ENCODE assay signal across 10 cellular contexts in genomic region chr17:40097087-40097486, GRCh38. TPM values are rescaled to one million over a fixed set of nuclear protein-coding genes. Genes with fewer than 3 reads are reported as not detected.
A peak's percentile ranks its signal among the peaks of the same experiment; 100 is the strongest.
DNase-seq lines count a peak whose midpoint lies in the region; ATAC-seq and TF ChIP-seq lines count a peak whose summit lies in the region.
"Had no signal": no experiment of that assay in that cellular context is flagged by ENCODE, and none has a peak within 500 bp of the region (broad histone marks: within the 10 kb centered on the region; RNA-seq: fewer than 3 reads in every experiment).

No MANE protein-coding gene starts in this region.

- H3K9me3 ChIP-seq in heart left ventricle (no peaks in the 10 kb centered on the region), upper lobe of right lung (no peaks in the 10 kb centered on the region), Caco-2 (no peaks in the 10 kb centered on the region)
- H3K9me3 ChIP-seq in naive thymus-derived CD4-positive, alpha-beta T cell (ENCODE audit: control insufficient read depth in 2 of 3, low read length in 3 of 3), result no peaks in the 10 kb centered on the region
- H3K9me3 ChIP-seq: SJCRH30 had no signal

- H3K36me3 Mint-ChIP-seq in central memory CD8-positive, alpha-beta T cell (ENCODE audit: insufficient read depth), result peaks cover 36% of the 10 kb centered on the region
- peaks cover 14 to 42% (median 26%) of the 10 kb centered on the region in 5 donors for H3K36me3 Mint-ChIP-seq in naive thymus-derived CD4-positive, alpha-beta T cell
- peaks cover 50% of the 10 kb centered on the region for H3K36me3 Mint-ChIP-seq in Caco-2 (ENCODE audit: insufficient read depth, unreplicated experiment)

- TF ChIP-seq CTCF in heart left ventricle (IDR thresholded peaks at IDR 0.05), result no peak
- no peak for TF ChIP-seq CTCF in upper lobe of right lung (IDR thresholded peaks at IDR 0.05)
- no peak for TF ChIP-seq CTCF in Caco-2 (IDR thresholded peaks at IDR 0.05; ENCODE audit: insufficient read depth in 1 of 2, low read depth in 1 of 2, low read length in 1 of 2, severe bottlenecking in 1 of 2, unreplicated experiment in 1 of 2)

- H3K36me3 ChIP-seq in heart left ventricle (peaks cover 0 to 64% (median 55%) of the 10 kb centered on the region in 9 donors), upper lobe of right lung (peaks cover 51% of the 10 kb centered on the region), Caco-2 (ENCODE audit: control insufficient read depth, insufficient read depth, low read length) (peaks cover 3% of the 10 kb centered on the region; the same call in 1 of the 2 replicates)
- H3K36me3 ChIP-seq in naive thymus-derived CD4-positive, alpha-beta T cell (ENCODE audit: control insufficient read depth in 2 of 3, insufficient read depth in 3 of 3, low read length in 3 of 3), result peaks cover 0 to 42% (median 12%) of the 10 kb centered on the region in 3 experiments
- H3K36me3 ChIP-seq: SJCRH30 had no signal

- H3K4me1 Mint-ChIP-seq in central memory CD8-positive, alpha-beta T cell, result peaks cover 76% of the 10 kb centered on the region
- H3K4me1 Mint-ChIP-seq in naive thymus-derived CD4-positive, alpha-beta T cell, result peaks cover 58 to 91% (median 79%) of the 10 kb centered on the region in 7 donors
- peaks cover 23% of the 10 kb centered on the region for H3K4me1 Mint-ChIP-seq in Caco-2 (ENCODE audit: low read depth, unreplicated experiment)

- WGBS in heart left ventricle, 4 donors, result 49 to 69% (median 58%) methylated on average over 10 of the region's 10 CpGs

- no peaks in the 10 kb centered on the region for H3K9me3 Mint-ChIP-seq in central memory CD8-positive, alpha-beta T cell
- peaks cover 0 to 8% (median 0%) of the 10 kb centered on the region in 11 donors for H3K9me3 Mint-ChIP-seq in naive thymus-derived CD4-positive, alpha-beta T cell
- no peaks in the 10 kb centered on the region for H3K9me3 Mint-ChIP-seq in Caco-2 (ENCODE audit: unreplicated experiment)

- peaks cover 15 to 86% (median 78%) of the 10 kb centered on the region in 12 donors for H3K4me1 ChIP-seq in heart left ventricle
- peaks cover 50 to 56% of the 10 kb centered on the region in 2 donors for H3K4me1 ChIP-seq in naive thymus-derived CD4-positive, alpha-beta T cell (ENCODE audit: control insufficient read depth in 2 of 2, insufficient read depth in 2 of 2, low read length in 2 of 2)
- peaks cover 48% of the 10 kb centered on the region for H3K4me1 ChIP-seq in upper lobe of right lung
- peaks cover 24% of the 10 kb centered on the region for H3K4me1 ChIP-seq in Caco-2

- peak overlapping the region; percentile 91 for H3K27ac Mint-ChIP-seq in central memory CD8-positive, alpha-beta T cell (ENCODE audit: low read depth)
- peak overlapping the region; percentile 85 to 100 (median 95) for H3K27ac Mint-ChIP-seq in naive thymus-derived CD4-positive, alpha-beta T cell
- no peak overlapping the region for H3K27ac Mint-ChIP-seq in Caco-2 (ENCODE audit: unreplicated experiment)

- H3K4me3 Mint-ChIP-seq in central memory CD8-positive, alpha-beta T cell, result peak overlapping the region; percentile 90
- peak overlapping the region; percentile 77 to 99 (median 84) for H3K4me3 Mint-ChIP-seq in naive thymus-derived CD4-positive, alpha-beta T cell
- no peak overlapping the region for H3K4me3 Mint-ChIP-seq in Caco-2 (ENCODE audit: unreplicated experiment)

- peak overlapping the region in 7 of 12 donors; percentile 72 to 100 (median 87) for H3K4me3 ChIP-seq in heart left ventricle
- peak overlapping the region; percentile 58 for H3K4me3 ChIP-seq in naive thymus-derived CD4-positive, alpha-beta T cell (ENCODE audit: low read length)
- H3K4me3 ChIP-seq in upper lobe of right lung, result peak overlapping the region; percentile 86
- H3K4me3 ChIP-seq in Caco-2 (ENCODE audit: low read depth, low read length), result no peak overlapping the region
- H3K4me3 ChIP-seq: SJCRH30 had no signal

- no TSS peak for BruUV-seq in Caco-2 (replicated peaks; lab: Mats Ljungman, UMichigan)

- peak overlapping the region; percentile 92 to 100 (median 97) for H3K27ac ChIP-seq in heart left ventricle
- peak overlapping the region; percentile 94 for H3K27ac ChIP-seq in naive thymus-derived CD4-positive, alpha-beta T cell (ENCODE audit: low read depth, low read length)
- H3K27ac ChIP-seq in upper lobe of right lung, result peak overlapping the region; percentile 95
- H3K27ac ChIP-seq: SJCRH30 had no signal

- no peak for DNase-seq in heart left ventricle
- no peak for DNase-seq in Right ventricle myocardium inferior (ENCODE audit: missing footprints)
- no peak for DNase-seq in central memory CD8-positive, alpha-beta T cell (ENCODE audit: low spot score in 2 of 2)
- no peak for DNase-seq in naive thymus-derived CD4-positive, alpha-beta T cell
- no peak for DNase-seq in upper lobe of right lung
- DNase-seq in AG08396 (ENCODE audit: low spot score), result no peak
- no peak for DNase-seq in Caco-2
- DNase-seq: NCI-H1694, SJCRH30 had no signal

- CTCF ChIA-PET in naive thymus-derived CD4-positive, alpha-beta T cell (lab: Charles Lee), result interaction anchor here (1.7 to 7.2 kb wide), 5 partner anchors 10 to 71 kb away, joined by 5 to 133 read pairs (median 29); no protein-coding TSS in a partner anchor
- CTCF ChIA-PET in Caco-2 (lab: Charles Lee), result no interaction called here

- intact Hi-C loops in heart left ventricle (cut with DNase I), result loop anchor here in 3 of 10 donors (2.0 to 10.0 kb wide), 3 partner anchors 16 to 82 kb away; partner anchors contain the start of genes CSF3 (in 1 of the 3) and THRA (in 1 of the 3)
- intact Hi-C loops in Right ventricle myocardium inferior (cut with DNase I), result no loop called here
- intact Hi-C loops in naive thymus-derived CD4-positive, alpha-beta T cell (cut with micrococcal nuclease), result loop anchor here (2.0 to 5.0 kb wide), 2 partner anchors 22 to 190 kb away; partner anchors contain the start of gene CDC6 (in 1 of the 2)
- intact Hi-C loops in upper lobe of right lung (cut with DNase I), result no loop called here
- intact Hi-C loops in Caco-2 (cut with micrococcal nuclease; ENCODE audit: unreplicated experiment), result no loop called here

- no peaks in the 10 kb centered on the region for H3K27me3 Mint-ChIP-seq in central memory CD8-positive, alpha-beta T cell
- peaks cover 0 to 6% (median 0%) of the 10 kb centered on the region in 5 donors for H3K27me3 Mint-ChIP-seq in naive thymus-derived CD4-positive, alpha-beta T cell
- H3K27me3 Mint-ChIP-seq in Caco-2 (ENCODE audit: insufficient read depth, unreplicated experiment), result no peaks in the 10 kb centered on the region

- no peak for ATAC-seq in heart left ventricle
- no peak for ATAC-seq in Right ventricle myocardium inferior
- ATAC-seq in central memory CD8-positive, alpha-beta T cell (replicated peaks; ENCODE audit: extremely low read depth, poor library complexity, severe bottlenecking), result no peak
- no peak for ATAC-seq in naive thymus-derived CD4-positive, alpha-beta T cell
- no peak for ATAC-seq in upper lobe of right lung
- ATAC-seq in GM18511 (IDR thresholded peaks at IDR 0.05; ENCODE audit: unreplicated experiment), result no peak

- no peak for TF ChIP-seq POLR2A in heart left ventricle (IDR thresholded peaks at IDR 0.05)

- POLR2A ChIA-PET in naive thymus-derived CD4-positive, alpha-beta T cell (lab: Charles Lee), result interaction anchor here (1.1 to 12.4 kb wide), 6 partner anchors 9 to 70 kb away, joined by 4 to 291 read pairs (median 34); partner anchors contain the start of gene THRA
- POLR2A ChIA-PET in Caco-2 (lab: Charles Lee), result no interaction called here

- H3K27me3 ChIP-seq in heart left ventricle (no peaks in the 10 kb centered on the region), upper lobe of right lung (no peaks in the 10 kb centered on the region), Caco-2 (replicated peaks; ENCODE audit: control insufficient read depth, insufficient read depth, low read length) (no peaks in the 10 kb centered on the region)
- H3K27me3 ChIP-seq in naive thymus-derived CD4-positive, alpha-beta T cell (ENCODE audit: control insufficient read depth in 2 of 2, insufficient read depth in 2 of 2, low read length in 2 of 2), result no peaks in the 10 kb centered on the region
- H3K27me3 ChIP-seq: SJCRH30 had no signal

RNA-seq across cellular contexts. Expression of gene NR1D1, which starts 3.3 kb away (rescaled TPM):
- total RNA-seq in heart left ventricle (10 to 100 TPM in 6 of 9 donors, 1 to 10 TPM in 3; 5.8 to 36.1 (median 21.8) TPM), Right ventricle myocardium inferior (24.9 TPM), upper lobe of right lung (24.9 TPM), Caco-2 (2022) (8.9 and 11.3 TPM in 2 replicates)
- 10 to 100 TPM in 1 of 2 donors, 1 to 10 TPM in 1; 6.1 to 20.2 TPM for polyA plus RNA-seq in heart left ventricle
- 10 to 100 TPM in 4 of 5 experiments, 1 to 10 TPM in 1; 3.6 to 34.2 (median 17.3) TPM for total RNA-seq in naive thymus-derived CD4-positive, alpha-beta T cell
- polyA plus RNA-seq in naive thymus-derived CD4-positive, alpha-beta T cell, result 10 to 100 TPM in 1 of 2 donors, 1 to 10 TPM in 1; 4.7 to 11.2 TPM

RNA-seq across cellular contexts. Expression of gene MSL1, which starts 24.7 kb away (rescaled TPM):
- total RNA-seq in heart left ventricle (10 to 100 TPM; 32.0 to 54.1 (median 45.1) TPM), Right ventricle myocardium inferior (51.4 TPM), upper lobe of right lung (84.4 TPM), Caco-2 (2022) (82.6 and 86.9 TPM in 2 replicates)
- polyA plus RNA-seq in heart left ventricle, result 10 to 100 TPM; 32.2 to 54.7 TPM
- 100 to 1,000 TPM in 4 of 5 experiments, 10 to 100 TPM in 1; 97.0 to 145 (median 113) TPM for total RNA-seq in naive thymus-derived CD4-positive, alpha-beta T cell
- 10 to 100 TPM in 1 of 2 donors, 1 to 10 TPM in 1; 8.0 to 11.3 TPM for polyA plus RNA-seq in naive thymus-derived CD4-positive, alpha-beta T cell

RNA-seq across cellular contexts. Expression of gene THRA, which starts 34.3 kb away (rescaled TPM):
- total RNA-seq in heart left ventricle (100 to 1,000 TPM in 1 of 9 donors, 10 to 100 TPM in 8; 63.2 to 105 (median 73.2) TPM), Right ventricle myocardium inferior (88.3 TPM), upper lobe of right lung (55.6 TPM), Caco-2 (2022) (27.3 and 29.3 TPM in 2 replicates)
- polyA plus RNA-seq in heart left ventricle, result 10 to 100 TPM; 50.6 to 56.2 TPM
- 10 to 100 TPM in 4 of 5 experiments, 1 to 10 TPM in 1; 3.2 to 55.9 (median 48.4) TPM for total RNA-seq in naive thymus-derived CD4-positive, alpha-beta T cell
- polyA plus RNA-seq in naive thymus-derived CD4-positive, alpha-beta T cell, result 10 to 100 TPM; 17.7 to 26.2 TPM

RNA-seq across cellular contexts. Expression of gene MED24, which starts 42.9 kb away (rescaled TPM):
- 10 to 100 TPM; 51.1 to 75.4 (median 58.3) TPM for total RNA-seq in heart left ventricle
- polyA plus RNA-seq in heart left ventricle, result 10 to 100 TPM; 52.7 to 61.8 TPM
- total RNA-seq in Right ventricle myocardium inferior, result 53.9 TPM
- 100 to 1,000 TPM in 1 of 5 experiments, 10 to 100 TPM in 4; 82.9 to 103 (median 91.4) TPM for total RNA-seq in naive thymus-derived CD4-positive, alpha-beta T cell
- polyA plus RNA-seq in naive thymus-derived CD4-positive, alpha-beta T cell, result 10 to 100 TPM; 46.7 to 62.7 TPM
- 81.3 TPM for total RNA-seq in upper lobe of right lung
- 119 and 122 TPM in 2 replicates for total RNA-seq in Caco-2 (2022)

RNA-seq across cellular contexts. Expression of gene CASC3, which starts 43.2 kb away (rescaled TPM):
- total RNA-seq in heart left ventricle (10 to 100 TPM; 26.5 to 54.3 (median 42.2) TPM), Right ventricle myocardium inferior (49.1 TPM), upper lobe of right lung (106 TPM), Caco-2 (2022) (102 and 110 TPM in 2 replicates)
- polyA plus RNA-seq in heart left ventricle, result 10 to 100 TPM; 27.9 to 33.4 TPM
- 100 to 1,000 TPM in 4 of 5 experiments, 10 to 100 TPM in 1; 93.4 to 160 (median 144) TPM for total RNA-seq in naive thymus-derived CD4-positive, alpha-beta T cell
- 10 to 100 TPM; 43.5 to 51.5 TPM for polyA plus RNA-seq in naive thymus-derived CD4-positive, alpha-beta T cell

Comparison
In these comparisons a context has a peak if more than half of its experiments do, and no peak if none do; other contexts are left out.
1. intact Hi-C loops: an anchor here in naive thymus-derived CD4-positive, alpha-beta T cell (2.0 to 5.0 kb wide); none called in Right ventricle myocardium inferior, upper lobe of right lung and Caco-2.